Comparison of ENCODE assay signal across 21 cellular contexts in the genomic region with DNA sequence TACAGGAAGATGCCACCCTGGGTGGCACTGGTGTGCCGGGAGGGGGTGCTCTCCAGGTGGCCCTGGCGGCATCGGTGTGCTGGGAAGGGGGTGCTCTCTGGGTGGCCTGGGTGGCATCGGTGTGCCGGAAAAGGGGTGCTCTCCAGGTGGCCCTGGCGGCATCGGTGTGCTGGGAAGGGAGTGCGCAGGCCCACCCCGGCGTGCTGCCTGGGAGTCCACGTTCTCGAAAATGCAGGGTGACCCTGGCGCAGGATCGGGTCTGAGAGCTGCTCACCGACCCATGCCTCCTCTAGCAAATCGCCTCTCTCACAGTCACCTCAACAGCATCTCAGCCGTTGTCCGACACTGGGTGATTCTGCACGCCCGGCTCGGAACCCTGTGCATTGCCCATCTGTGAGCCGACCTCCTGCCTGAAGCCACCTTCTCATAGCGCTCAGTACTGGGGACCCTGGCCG. TPM values are rescaled to one million over a fixed set of nuclear protein-coding genes. Genes with fewer than 3 reads are reported as not detected.
DNase-seq lines count a peak whose midpoint lies in the region; ATAC-seq and TF ChIP-seq lines count a peak whose summit lies in the region.
"Had no signal": no experiment of that assay in that cellular context is flagged by ENCODE, and none has a peak within 500 bp of the region (broad histone marks: within the 10 kb centered on the region; RNA-seq: fewer than 3 reads in every experiment).

No MANE protein-coding gene starts in this region.

- intact Hi-C loops in posterior vena cava (cut with DNase I), result no loop called here

- no peaks in the 10 kb centered on the region for H3K36me3 ChIP-seq in HEK293 (ENCODE audit: control insufficient read depth in 2 of 2, insufficient read depth in 1 of 2, low read length in 2 of 2)
- peaks cover 33% of the 10 kb centered on the region for H3K36me3 ChIP-seq in effector memory CD4-positive, alpha-beta T cell (ENCODE audit: control insufficient read depth, insufficient read depth, low read length)
- H3K36me3 ChIP-seq: cardiac muscle cell had no signal

- H3K27me3 ChIP-seq in effector memory CD4-positive, alpha-beta T cell (replicated peaks; ENCODE audit: control insufficient read depth, insufficient read depth, low read length, poor library complexity, severe bottlenecking), result no peaks in the 10 kb centered on the region
- H3K27me3 ChIP-seq: cardiac muscle cell, transverse colon had no signal

- DNase-seq in activated CD8-positive, alpha-beta memory T cell treated with anti-CD3 and anti-CD28 coated beads for 24 hours, result peak; percentile 54
- no peak for DNase-seq in activated CD8-positive, alpha-beta memory T cell treated with anti-CD3 and anti-CD28 coated beads, Interleukin-2, amount 50 U/mL, for 48 hours
- no peak for DNase-seq in effector memory CD4-positive, alpha-beta T cell
- DNase-seq in posterior vena cava (ENCODE audit: low spot score) (peak; percentile 69), HT-29 (ENCODE audit: low spot score) (no peak), T-helper 2 cell (no peak)
- DNase-seq: activated CD4-positive, alpha-beta T cell treated with anti-CD3 and anti-CD28 coated beads, Interleukin-2, amount 50 U/mL, for 4 hours; activated naive CD4-positive, alpha-beta T cell; DND-41; effector CD4-positive, alpha-beta T cell; midbrain; MV-4-11; NCI-H2029 treated with DMSO at 0.1 percent for 48 hours; NCI-H524; SK-N-SH; stimulated activated CD4-positive, alpha-beta T cell treated with anti-CD3 and anti-CD28 coated beads, Interleukin-4, amount 100 ng/mL, for 1 hour; stimulated activated CD8-positive, alpha-beta memory T cell treated with anti-CD3 and anti-CD28 coated beads, Interleukin-4, amount 100 ng/mL, for 48 hours; transverse colon had no signal

- no peaks in the 10 kb centered on the region for H3K4me1 ChIP-seq in HEK293 (ENCODE audit: control insufficient read depth, insufficient read depth, low read length)
- peaks cover 35% of the 10 kb centered on the region for H3K4me1 ChIP-seq in effector memory CD4-positive, alpha-beta T cell (ENCODE audit: control insufficient read depth, insufficient read depth, low read length, poor library complexity, severe bottlenecking)

- no peak overlapping the region for H3K4me3 ChIP-seq in HEK293 (ENCODE audit: low read depth, low read length)
- no peak overlapping the region for H3K4me3 ChIP-seq in effector memory CD4-positive, alpha-beta T cell (ENCODE audit: insufficient read depth, low read depth, low read length, poor library complexity, severe bottlenecking)
- H3K4me3 ChIP-seq: cardiac muscle cell, transverse colon had no signal

- H3K27ac ChIP-seq in HEK293 (ENCODE audit: extremely low read depth, low read depth, low read length), result no peak overlapping the region
- H3K27ac ChIP-seq in effector memory CD4-positive, alpha-beta T cell (ENCODE audit: insufficient read depth, low read length, poor library complexity, severe bottlenecking), result peak overlapping the region; percentile 1
- H3K27ac ChIP-seq: cardiac muscle cell, transverse colon had no signal

- H3K9me3 ChIP-seq in HEK293 (ENCODE audit: control insufficient read depth, insufficient read depth, low read depth, low read length), result no peaks in the 10 kb centered on the region
- H3K9me3 ChIP-seq in effector memory CD4-positive, alpha-beta T cell (ENCODE audit: control insufficient read depth, low read length), result peaks cover 8% of the 10 kb centered on the region
- H3K9me3 ChIP-seq: SK-N-SH had no signal

- CTCF ChIA-PET in HEK293 (lab: Yijun Ruan, JAX), result no interaction called here

- no peak for ATAC-seq in HG02763 (IDR thresholded peaks at IDR 0.05; ENCODE audit: unreplicated experiment)

- POLR2A ChIA-PET in HEK293 (lab: Yijun Ruan, JAX), result no interaction called here

- no peak for TF ChIP-seq CTCF in HEK293 (tag by site-specific recombination; IDR thresholded peaks at IDR 0.05)

TF ChIP-seq in HEK293, 187 proteins besides CTCF, POLR2A, EP300 and RAD21:
- 0 out of 2 replicates have a peak, but pooled peaks have one; percentile 35 for TF ChIP-seq HIC1 (tag by site-specific recombination; IDR thresholded peaks at IDR 0.05)
- TF ChIP-seq, protein P1, sequence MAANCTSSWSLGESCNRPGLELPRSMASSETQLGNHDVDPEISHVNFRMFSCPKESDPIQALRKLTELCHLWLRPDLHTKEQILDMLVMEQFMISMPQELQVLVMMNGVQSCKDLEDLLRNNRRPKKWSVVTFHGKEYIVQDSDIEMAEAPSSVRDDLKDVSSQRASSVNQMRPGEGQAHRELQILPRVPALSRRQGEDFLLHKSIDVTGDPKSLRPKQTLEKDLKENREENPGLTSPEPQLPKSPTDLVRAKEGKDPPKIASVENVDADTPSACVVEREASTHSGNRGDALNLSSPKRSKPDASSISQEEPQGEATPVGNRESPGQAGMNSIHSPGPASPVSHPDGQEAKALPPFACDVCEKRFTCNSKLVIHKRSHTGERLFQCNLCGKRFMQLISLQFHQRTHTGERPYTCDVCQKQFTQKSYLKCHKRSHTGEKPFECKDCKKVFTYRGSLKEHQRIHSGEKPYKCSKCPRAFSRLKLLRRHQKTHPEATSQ (tag by site-specific recombination; IDR thresholded peaks at IDR 0.05), result no peak
- 0 out of 2 replicates have a peak, but pooled peaks have one; percentile 12 for TF ChIP-seq ZIC2 (tag by site-specific recombination; IDR thresholded peaks at IDR 0.05)
- 0 out of 2 replicates have a peak, but pooled peaks have one; percentile 13 for TF ChIP-seq GLIS2 (tag by site-specific recombination; IDR thresholded peaks at IDR 0.05)
- TF ChIP-seq SP3 (tag by site-specific recombination; IDR thresholded peaks at IDR 0.05), result no peak

RNA-seq across cellular contexts. Expression of gene RASA3, which starts 36.4 kb away (rescaled TPM):
- total RNA-seq in posterior vena cava, result 10 to 100 TPM; 28.8 to 30.1 TPM
- 24.9 and 25.1 TPM in 2 replicates for total RNA-seq in HT-29 (2014; rRNA removed; shearing (Covaris generic))

Comparison
In these comparisons a context has a peak if more than half of its experiments do, and no peak if none do; other contexts are left out.
1. DNase-seq: peak in activated CD8-positive, alpha-beta memory T cell treated with anti-CD3 and anti-CD28 coated beads for 24 hours (single experiment) and posterior vena cava (single experiment); none in activated CD8-positive, alpha-beta memory T cell treated with anti-CD3 and anti-CD28 coated beads, Interleukin-2, amount 50 U/mL, for 48 hours (single experiment), effector memory CD4-positive, alpha-beta T cell (0 of 3), HT-29 (single experiment) and T-helper 2 cell (0 of 5).